ENCODE assay signal across 17 cellular contexts in the genomic region with DNA sequence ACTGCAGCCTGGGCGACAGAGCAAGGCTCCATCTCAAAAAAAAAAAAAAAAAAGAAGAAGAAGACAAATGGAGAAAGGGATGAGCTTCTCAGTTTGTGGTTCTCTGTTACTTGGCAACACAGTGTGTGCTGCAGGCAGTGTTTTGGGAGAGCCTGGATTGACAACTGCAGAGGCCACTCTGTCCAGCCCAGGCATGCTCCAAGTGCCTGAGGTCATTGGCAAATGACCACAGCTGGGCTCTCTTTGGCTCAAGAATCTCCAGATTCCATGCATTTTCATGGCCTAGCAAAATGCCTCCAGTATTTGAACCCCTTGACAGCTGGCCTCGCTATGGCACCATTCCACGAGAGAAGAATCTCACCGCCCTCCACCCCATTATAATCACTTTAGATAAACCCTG.
A peak's percentile ranks its signal among the peaks of the same experiment; 100 is the strongest.
DNase-seq lines count a peak whose midpoint lies in the region; ATAC-seq, FAIRE-seq and TF ChIP-seq lines count a peak whose summit lies in the region.
"Had no signal": no experiment of that assay in that cellular context is flagged by ENCODE, and none has a peak within 500 bp of the region (broad histone marks: within the 10 kb centered on the region; RNA-seq: fewer than 3 reads in every experiment).

No MANE protein-coding gene starts in this region.

- no peak for FAIRE-seq in frontal cortex (lab: Jason Lieb, UNC)
- FAIRE-seq: colon, endothelial cell of umbilical vein had no signal

- no peak for TF ChIP-seq CTCF in fibroblast of lung (conservative IDR thresholded peaks at IDR 0.05 in 1 of 2, IDR thresholded peaks at IDR 0.05 in 1 of 2; ENCODE audit: low read depth in 1 of 2, low read length in 2 of 2)
- no peak for TF ChIP-seq CTCF in upper lobe of right lung (IDR thresholded peaks at IDR 0.05)

- H4K20me1 ChIP-seq in fibroblast of lung (ENCODE audit: control insufficient read depth, extremely low read depth, insufficient read depth, low read length), result no peaks in the 10 kb centered on the region

- H3K4me3 ChIP-seq in fibroblast of lung (replicated peaks in 1 of 4; ENCODE audit: control extremely low read depth in 1 of 4, insufficient read depth in 1 of 4, low read depth in 3 of 4, low read length in 4 of 4), result no peak overlapping the region
- H3K4me3 ChIP-seq in upper lobe of right lung, result no peak overlapping the region
- H3K4me3 ChIP-seq: ascending aorta, heart right ventricle, psoas muscle had no signal

- no peaks in the 10 kb centered on the region for H3K79me2 ChIP-seq in fibroblast of lung (ENCODE audit: control insufficient read depth, insufficient read depth, low read length)

- DNase-seq in HS-27A (ENCODE audit: low read depth) (peak; percentile 69), SW480 (ENCODE audit: low spot score) (peak; percentile 79), fibroblast of lung (ENCODE audit: low read depth in 2 of 2) (peak; percentile 25 to 80), upper lobe of right lung (no peak), NCI-H82 (lab: John Stamatoyannopoulos, UW) (no peak), NCI-H226 (no peak), frontal cortex (ENCODE audit: low spot score in 2 of 2) (no peak)
- no peak for DNase-seq in activated naive CD4-positive, alpha-beta T cell treated with anti-CD3 and anti-CD28 coated beads, Interleukin-2, amount 50 U/mL, for 16 hours
- DNase-seq: activated gamma-delta T cell treated with Interleukin-2 at 50 U/mL for 16 hours; heart right ventricle; natural killer cell; NCI-H187 treated with DMSO at 0.1 percent for 48 hours; psoas muscle; stimulated activated naive CD4-positive, alpha-beta T cell had no signal

- no peak overlapping the region for H3K27ac ChIP-seq in fibroblast of lung (ENCODE audit: insufficient read depth, low read length)
- H3K27ac ChIP-seq in upper lobe of right lung, result no peak overlapping the region
- H3K27ac ChIP-seq: ascending aorta, heart right ventricle, psoas muscle had no signal

- intact Hi-C loops in upper lobe of right lung (cut with DNase I), result no loop called here

- H3K9me3 ChIP-seq in fibroblast of lung (ENCODE audit: control insufficient read depth, insufficient read depth, low read depth, low read length) (no peaks in the 10 kb centered on the region), upper lobe of right lung (no peaks in the 10 kb centered on the region)
- H3K9me3 ChIP-seq: ascending aorta, psoas muscle had no signal

- H3K27me3 ChIP-seq in fibroblast of lung (ENCODE audit: control insufficient read depth, insufficient read depth, low read length), result peaks cover 3% of the 10 kb centered on the region
- no peaks in the 10 kb centered on the region for H3K27me3 ChIP-seq in upper lobe of right lung
- H3K27me3 ChIP-seq: ascending aorta had no signal

- no peak overlapping the region for H2AFZ ChIP-seq in fibroblast of lung (ENCODE audit: low read length)

- H3K36me3 ChIP-seq in fibroblast of lung (ENCODE audit: control insufficient read depth, insufficient read depth, low read length) (no peaks in the 10 kb centered on the region), upper lobe of right lung (no peaks in the 10 kb centered on the region)
- H3K36me3 ChIP-seq: ascending aorta, heart right ventricle had no signal

- H3K4me1 ChIP-seq in fibroblast of lung (ENCODE audit: control insufficient read depth, extremely low read depth, insufficient read depth, low read length) (no peaks in the 10 kb centered on the region), upper lobe of right lung (no peaks in the 10 kb centered on the region)
- H3K4me1 ChIP-seq: ascending aorta, heart right ventricle, psoas muscle had no signal

- no peak overlapping the region for H3K9ac ChIP-seq in fibroblast of lung (ENCODE audit: insufficient read depth, low read length)

- no peak overlapping the region for H3K4me2 ChIP-seq in fibroblast of lung (ENCODE audit: extremely low read depth, insufficient read depth, low read length)

- peak; percentile 52 for ATAC-seq in upper lobe of right lung
- ATAC-seq: heart right ventricle, natural killer cell, psoas muscle had no signal

Comparison
In these comparisons a context has a peak if more than half of its experiments do, and no peak if none do; other contexts are left out.
1. DNase-seq: peak in HS-27A (single experiment), SW480 (single experiment) and fibroblast of lung (2 of 2); none in upper lobe of right lung (single experiment), NCI-H82 (single experiment), activated naive CD4-positive, alpha-beta T cell treated with anti-CD3 and anti-CD28 coated beads, Interleukin-2, amount 50 U/mL, for 16 hours (single experiment), NCI-H226 (single experiment) and frontal cortex (0 of 2).